ENCODE assay signal across 14 cellular contexts in genomic region chr15:56772868-56773639, GRCh38. TPM values are rescaled to one million over a fixed set of nuclear protein-coding genes. Genes with fewer than 3 reads are reported as not detected.
DNase-seq lines count a peak whose midpoint lies in the region; ATAC-seq and TF ChIP-seq lines count a peak whose summit lies in the region.
"Had no signal": no experiment of that assay in that cellular context is flagged by ENCODE, and none has a peak within 500 bp of the region (broad histone marks: within the 10 kb centered on the region; RNA-seq: fewer than 3 reads in every experiment).

No MANE protein-coding gene starts in this region.

- WGBS in psoas muscle, 3 donors = 49 to 63% (median 62%) methylated on average over 6 of the region's 6 CpGs
- 58% methylated on average over 6 of the region's 6 CpGs for WGBS in smooth muscle cell (ENCODE audit: low lambda C conversion rate)

- peaks cover 8% of the 10 kb centered on the region for H3K9me3 Mint-ChIP-seq in activated CD4-positive, alpha-beta T cell treated with anti-CD3 and anti-CD28 coated beads, Interleukin-2, amount 10 ng/mL, durations not matched to agents 7 days and 5 days

- H3K4me2 ChIP-seq in smooth muscle cell = no peak overlapping the region

- H3K36me3 Mint-ChIP-seq in activated CD4-positive, alpha-beta T cell treated with anti-CD3 and anti-CD28 coated beads, Interleukin-2, amount 10 ng/mL, durations not matched to agents 7 days and 5 days (ENCODE audit: low read depth) = no peaks in the 10 kb centered on the region
- H3K36me3 Mint-ChIP-seq: brain, naive B cell had no signal

- H3K79me2 ChIP-seq in smooth muscle cell (ENCODE audit: low read depth) = no peaks in the 10 kb centered on the region

- H3K4me1 Mint-ChIP-seq in activated CD4-positive, alpha-beta T cell treated with anti-CD3 and anti-CD28 coated beads, Interleukin-2, amount 10 ng/mL, durations not matched to agents 7 days and 5 days = peaks cover 18% of the 10 kb centered on the region
- H3K4me1 Mint-ChIP-seq: brain had no signal

- H3K27ac ChIP-seq in psoas muscle (peak overlapping the region; percentile 39), smooth muscle cell (ENCODE audit: low read depth) (no peak overlapping the region)

- H3K27me3 ChIP-seq in H7 (ENCODE audit: control insufficient read depth, insufficient read depth, low read length) = no peaks in the 10 kb centered on the region; the same call in 1 of the 2 replicates
- no peaks in the 10 kb centered on the region for H3K27me3 ChIP-seq in psoas muscle (ENCODE audit: insufficient read depth in 3 of 3, low read length in 2 of 3)
- no peaks in the 10 kb centered on the region for H3K27me3 ChIP-seq in smooth muscle cell (ENCODE audit: low read depth)
- H3K27me3 ChIP-seq: tibial nerve had no signal

- no peaks in the 10 kb centered on the region for H3K9me3 ChIP-seq in psoas muscle
- no peaks in the 10 kb centered on the region for H3K9me3 ChIP-seq in smooth muscle cell (replicated peaks; ENCODE audit: low read depth)
- H3K9me3 ChIP-seq: tibial nerve had no signal

- CTCF ChIA-PET in activated CD4-positive, alpha-beta T cell treated with anti-CD3 and anti-CD28 coated beads, Interleukin-2, amount 10 ng/mL, durations not matched to agents 7 days and 5 days (lab: Charles Lee) = interaction anchor here (1.0 to 1.6 kb wide), 2 partner anchors 9 to 14 kb away, joined by 3 to 4 read pairs; no protein-coding TSS in a partner anchor

- POLR2A ChIA-PET in activated CD4-positive, alpha-beta T cell treated with anti-CD3 and anti-CD28 coated beads, Interleukin-2, amount 10 ng/mL, durations not matched to agents 7 days and 5 days (lab: Charles Lee) = no interaction called here

- H3K9ac ChIP-seq in smooth muscle cell (ENCODE audit: low read depth) = no peak overlapping the region

- no peaks in the 10 kb centered on the region for H4K20me1 ChIP-seq in smooth muscle cell (ENCODE audit: low read depth)

- peaks cover 22% of the 10 kb centered on the region for H3K4me1 ChIP-seq in psoas muscle
- H3K4me1 ChIP-seq in smooth muscle cell (ENCODE audit: low read depth) = peaks cover 6% of the 10 kb centered on the region

- H2AFZ ChIP-seq in smooth muscle cell (ENCODE audit: low read depth) = no peak overlapping the region

- TF ChIP-seq CTCF in psoas muscle (IDR thresholded peaks at IDR 0.05) (no peak), smooth muscle cell (IDR thresholded peaks at IDR 0.05; ENCODE audit: borderline replicate concordance, insufficient read depth, poor library complexity, severe bottlenecking) (no peak)

- ATAC-seq in psoas muscle (peak; percentile 54 to 79 (median 60)), HG03571 (IDR thresholded peaks at IDR 0.05; ENCODE audit: unreplicated experiment) (no peak)

- H3K27me3 Mint-ChIP-seq in activated CD4-positive, alpha-beta T cell treated with anti-CD3 and anti-CD28 coated beads, Interleukin-2, amount 10 ng/mL, durations not matched to agents 7 days and 5 days = peaks cover 8% of the 10 kb centered on the region

- no peaks in the 10 kb centered on the region for H3F3A ChIP-seq in smooth muscle cell (ENCODE audit: low read depth)

- no peak overlapping the region for H3K27ac Mint-ChIP-seq in activated CD4-positive, alpha-beta T cell treated with anti-CD3 and anti-CD28 coated beads, Interleukin-2, amount 10 ng/mL, durations not matched to agents 7 days and 5 days

- H3K36me3 ChIP-seq in H7 (replicated peaks; ENCODE audit: control insufficient read depth, insufficient read depth, low read length) = no peaks in the 10 kb centered on the region
- no peaks in the 10 kb centered on the region for H3K36me3 ChIP-seq in psoas muscle (ENCODE audit: insufficient read depth in 1 of 2, low read depth in 1 of 2)
- H3K36me3 ChIP-seq in smooth muscle cell (ENCODE audit: low read depth) = no peaks in the 10 kb centered on the region
- H3K36me3 ChIP-seq: tibial nerve had no signal

- no peak overlapping the region for H3K4me3 Mint-ChIP-seq in activated CD4-positive, alpha-beta T cell treated with anti-CD3 and anti-CD28 coated beads, Interleukin-2, amount 10 ng/mL, durations not matched to agents 7 days and 5 days
- H3K4me3 Mint-ChIP-seq: brain, naive B cell had no signal

- H3K4me3 ChIP-seq in H7 (ENCODE audit: insufficient read depth, low read depth, low read length) = no peak overlapping the region
- no peak overlapping the region for H3K4me3 ChIP-seq in psoas muscle
- H3K4me3 ChIP-seq in smooth muscle cell = no peak overlapping the region
- H3K4me3 ChIP-seq: tibial nerve had no signal

- DNase-seq in H7 = peak; percentile 11
- peak; percentile 7 for DNase-seq in NCI-H2196 treated with DMSO at 0.1 percent for 48 hours (lab: John Stamatoyannopoulos, UW; ENCODE audit: unreplicated experiment)
- DNase-seq in fibroblast of gingiva (ENCODE audit: low read depth) = peak; percentile 64
- no peak for DNase-seq in psoas muscle
- no peak for DNase-seq in DMS 273 (lab: John Stamatoyannopoulos, UW; ENCODE audit: unreplicated experiment)
- no peak for DNase-seq in smooth muscle cell (lab: John Stamatoyannopoulos, UW; ENCODE audit: unreplicated experiment)
- no peak for DNase-seq in activated CD4-positive, alpha-beta T cell treated with anti-CD3 and anti-CD28 coated beads, Interleukin-2, amount 10 ng/mL, durations not matched to agents 7 days and 5 days
- DNase-seq: GOT3; naive B cell; stimulated activated CD4-positive, alpha-beta T cell treated with anti-CD3 and anti-CD28 coated beads, Interleukin-2, amount 100 ng/mL, for 48 hours; T-helper 1 cell had no signal

- intact Hi-C loops in psoas muscle (cut with DNase I) = no loop called here

RNA-seq across cellular contexts. Expression of gene ZNF280D, which starts 39.7 kb away (rescaled TPM):
- total RNA-seq in H7 (2014; rRNA removed; shearing (Covaris generic)) = 12.0 and 17.0 TPM in 2 replicates
- total RNA-seq in psoas muscle = 10 to 100 TPM; 20.8 to 25.3 (median 23.6) TPM
- polyA plus RNA-seq in psoas muscle = 10 to 100 TPM in 2 of 3 donors, 1 to 10 TPM in 1; 5.3 to 12.0 (median 10.4) TPM
- total RNA-seq in smooth muscle cell = 2.9 and 4.3 TPM in 2 replicates
- polyA plus RNA-seq in smooth muscle cell = 0.47 and 0.94 TPM in 2 replicates
- 10 to 100 TPM; 22.9 to 26.9 TPM for total RNA-seq in activated CD4-positive, alpha-beta T cell treated with anti-CD3 and anti-CD28 coated beads, Interleukin-2, amount 10 ng/mL, durations not matched to agents 7 days and 5 days

Comparison
In these comparisons a context has a peak if more than half of its experiments do, and no peak if none do; other contexts are left out.
1. DNase-seq: peak in H7 (single experiment), NCI-H2196 treated with DMSO at 0.1 percent for 48 hours (single experiment) and fibroblast of gingiva (single experiment); none in psoas muscle (0 of 2), DMS 273 (single experiment), smooth muscle cell (single experiment) and activated CD4-positive, alpha-beta T cell treated with anti-CD3 and anti-CD28 coated beads, Interleukin-2, amount 10 ng/mL, durations not matched to agents 7 days and 5 days (single experiment).